ENCODE assay signal across 17 cellular contexts in the genomic region with DNA sequence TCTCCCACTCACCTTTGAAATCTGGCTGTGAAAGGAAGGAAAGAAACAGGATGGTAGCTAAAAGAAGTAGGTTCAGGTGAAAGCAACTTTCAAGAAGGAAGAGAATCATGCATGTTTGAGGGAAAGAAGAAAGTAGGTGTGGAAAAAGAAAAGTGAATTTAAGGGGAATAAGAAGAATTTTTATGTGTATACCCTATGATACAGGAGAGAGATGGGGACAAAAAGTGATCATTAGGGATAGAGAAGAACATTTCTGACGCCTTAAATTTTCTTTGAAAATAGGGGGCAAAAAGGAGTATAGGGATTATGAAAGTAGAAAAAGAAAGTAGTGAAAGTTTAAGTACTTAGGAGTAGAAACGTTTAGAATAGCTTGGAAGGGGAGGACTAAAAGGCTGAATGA. TPM values are rescaled to one million over a fixed set of nuclear protein-coding genes. Genes with fewer than 3 reads are reported as not detected.
A peak's percentile ranks its signal among the peaks of the same experiment; 100 is the strongest.
DNase-seq lines count a peak whose midpoint lies in the region; ATAC-seq and TF ChIP-seq lines count a peak whose summit lies in the region.
"Had no signal": no experiment of that assay in that cellular context is flagged by ENCODE, and none has a peak within 500 bp of the region (broad histone marks: within the 10 kb centered on the region; RNA-seq: fewer than 3 reads in every experiment).

No MANE protein-coding gene starts in this region.

- no peak for TF ChIP-seq CTCF in CD8-positive, alpha-beta T cell (IDR thresholded peaks at IDR 0.05)
- TF ChIP-seq CTCF in nephron progenitor cell (IDR thresholded peaks at IDR 0.05) (no peak), mesothelial cell of epicardium (IDR thresholded peaks at IDR 0.05; ENCODE audit: unreplicated experiment) (no peak)

- H3K36me3 ChIP-seq in CD8-positive, alpha-beta T cell (ENCODE audit: insufficient read depth, low read length): peaks cover 3% of the 10 kb centered on the region

- peaks cover 59% of the 10 kb centered on the region for H3K36me3 Mint-ChIP-seq in activated CD4-positive, alpha-beta memory T cell treated with anti-CD3 and anti-CD28 coated beads for 36 hours
- peaks cover 73% of the 10 kb centered on the region for H3K36me3 Mint-ChIP-seq in activated CD4-positive, alpha-beta memory T cell treated with anti-CD3 and anti-CD28 coated beads, Interleukin-2, amount 10 ng/mL, durations not matched to agents 7 days and 5 days (ENCODE audit: low read depth)
- H3K36me3 Mint-ChIP-seq in CD8-positive, alpha-beta T cell: peaks cover 79% of the 10 kb centered on the region
- H3K36me3 Mint-ChIP-seq in activated T-helper 2 cell treated with anti-CD3 and anti-CD28 coated beads, Interferon-gamma antibody, Interleukin-2, Interleukin-4, amounts not matched to agents 10 μg/mL and 5 μg/mL and 100 μg/mL, durations not matched to agents 14 hours and 24 hours and 36 hours (ENCODE audit: low read depth): peaks cover 77% of the 10 kb centered on the region
- H3K36me3 Mint-ChIP-seq in nephron progenitor cell (ENCODE audit: low read depth): peaks cover 80% of the 10 kb centered on the region
- peaks cover 48% of the 10 kb centered on the region for H3K36me3 Mint-ChIP-seq in mesothelial cell of epicardium

- H3K4me3 ChIP-seq in CD8-positive, alpha-beta T cell (ENCODE audit: low read depth, low read length): no peak overlapping the region
- H3K4me3 ChIP-seq: BLaER1 treated with 17β-estradiol and CSF1 and Interleukin-3, amounts not matched to agents 10 nM and 100 nM; GM23248 had no signal

- H3K27ac ChIP-seq in CD8-positive, alpha-beta T cell (ENCODE audit: low read depth, low read length): no peak overlapping the region
- H3K27ac ChIP-seq: BLaER1 treated with 17β-estradiol and CSF1 and Interleukin-3, amounts not matched to agents 10 nM and 100 nM; GM23248 had no signal

- ATAC-seq in CD8-positive, alpha-beta T cell: no peak
- ATAC-seq: HCT116 had no signal

- POLR2A ChIA-PET in activated CD4-positive, alpha-beta memory T cell treated with anti-CD3 and anti-CD28 coated beads for 36 hours (lab: Charles Lee): no interaction called here
- POLR2A ChIA-PET in activated CD4-positive, alpha-beta memory T cell treated with anti-CD3 and anti-CD28 coated beads, Interleukin-2, amount 10 ng/mL, durations not matched to agents 7 days and 5 days (lab: Charles Lee): interaction anchor here (2.3 kb wide), 1 partner anchor 15 kb away, joined by 12 read pairs; a partner anchor contains a TSS
- POLR2A ChIA-PET in CD8-positive, alpha-beta T cell (lab: Charles Lee): no interaction called here

- H3K27me3 ChIP-seq in CD8-positive, alpha-beta T cell (ENCODE audit: insufficient read depth, low read length): no peaks in the 10 kb centered on the region
- H3K27me3 ChIP-seq: BLaER1 treated with 17β-estradiol and CSF1 and Interleukin-3, amounts not matched to agents 10 nM and 100 nM had no signal

- H3K27ac Mint-ChIP-seq in activated CD4-positive, alpha-beta memory T cell treated with anti-CD3 and anti-CD28 coated beads for 36 hours: peak overlapping the region; percentile 13
- H3K27ac Mint-ChIP-seq in activated CD4-positive, alpha-beta memory T cell treated with anti-CD3 and anti-CD28 coated beads, Interleukin-2, amount 10 ng/mL, durations not matched to agents 7 days and 5 days: no peak overlapping the region
- peak overlapping the region; percentile 28 for H3K27ac Mint-ChIP-seq in CD8-positive, alpha-beta T cell
- peak overlapping the region; percentile 4 for H3K27ac Mint-ChIP-seq in activated T-helper 2 cell treated with anti-CD3 and anti-CD28 coated beads, Interferon-gamma antibody, Interleukin-2, Interleukin-4, amounts not matched to agents 10 μg/mL and 5 μg/mL and 100 μg/mL, durations not matched to agents 14 hours and 24 hours and 36 hours
- H3K27ac Mint-ChIP-seq in nephron progenitor cell: peak overlapping the region; percentile 4
- no peak overlapping the region for H3K27ac Mint-ChIP-seq in mesothelial cell of epicardium
- H3K27ac Mint-ChIP-seq: CD4-positive, alpha-beta T cell had no signal

- CTCF ChIA-PET in activated CD4-positive, alpha-beta memory T cell treated with anti-CD3 and anti-CD28 coated beads for 36 hours (lab: Charles Lee): no interaction called here
- CTCF ChIA-PET in activated CD4-positive, alpha-beta memory T cell treated with anti-CD3 and anti-CD28 coated beads, Interleukin-2, amount 10 ng/mL, durations not matched to agents 7 days and 5 days (lab: Charles Lee): no interaction called here
- CTCF ChIA-PET in CD8-positive, alpha-beta T cell (lab: Charles Lee): no interaction called here

- no peaks in the 10 kb centered on the region for H3K27me3 Mint-ChIP-seq in activated CD4-positive, alpha-beta memory T cell treated with anti-CD3 and anti-CD28 coated beads for 36 hours
- no peaks in the 10 kb centered on the region for H3K27me3 Mint-ChIP-seq in activated CD4-positive, alpha-beta memory T cell treated with anti-CD3 and anti-CD28 coated beads, Interleukin-2, amount 10 ng/mL, durations not matched to agents 7 days and 5 days
- no peaks in the 10 kb centered on the region for H3K27me3 Mint-ChIP-seq in CD8-positive, alpha-beta T cell (ENCODE audit: low read depth)
- no peaks in the 10 kb centered on the region for H3K27me3 Mint-ChIP-seq in activated T-helper 2 cell treated with anti-CD3 and anti-CD28 coated beads, Interferon-gamma antibody, Interleukin-2, Interleukin-4, amounts not matched to agents 10 μg/mL and 5 μg/mL and 100 μg/mL, durations not matched to agents 14 hours and 24 hours and 36 hours (ENCODE audit: low read depth)
- peaks cover 3% of the 10 kb centered on the region for H3K27me3 Mint-ChIP-seq in nephron progenitor cell (ENCODE audit: low read depth, poor library complexity)
- H3K27me3 Mint-ChIP-seq in mesothelial cell of epicardium (ENCODE audit: low read depth): no peaks in the 10 kb centered on the region
- H3K27me3 Mint-ChIP-seq: CD4-positive, alpha-beta T cell had no signal

- peaks cover 11% of the 10 kb centered on the region for H3K4me1 Mint-ChIP-seq in activated CD4-positive, alpha-beta memory T cell treated with anti-CD3 and anti-CD28 coated beads for 36 hours (ENCODE audit: low read depth)
- no peaks in the 10 kb centered on the region for H3K4me1 Mint-ChIP-seq in activated CD4-positive, alpha-beta memory T cell treated with anti-CD3 and anti-CD28 coated beads, Interleukin-2, amount 10 ng/mL, durations not matched to agents 7 days and 5 days
- H3K4me1 Mint-ChIP-seq in CD8-positive, alpha-beta T cell (ENCODE audit: low read depth): no peaks in the 10 kb centered on the region
- peaks cover 6% of the 10 kb centered on the region for H3K4me1 Mint-ChIP-seq in activated T-helper 2 cell treated with anti-CD3 and anti-CD28 coated beads, Interferon-gamma antibody, Interleukin-2, Interleukin-4, amounts not matched to agents 10 μg/mL and 5 μg/mL and 100 μg/mL, durations not matched to agents 14 hours and 24 hours and 36 hours (ENCODE audit: low read depth)
- H3K4me1 Mint-ChIP-seq in nephron progenitor cell (no peaks in the 10 kb centered on the region), mesothelial cell of epicardium (no peaks in the 10 kb centered on the region)

- intact Hi-C loops in activated CD4-positive, alpha-beta memory T cell treated with anti-CD3 and anti-CD28 coated beads for 36 hours (cut with micrococcal nuclease): no loop called here
- intact Hi-C loops in CD8-positive, alpha-beta T cell (cut with DNase I, micrococcal nuclease): no loop called here
- intact Hi-C loops in activated T-helper 2 cell treated with anti-CD3 and anti-CD28 coated beads, Interferon-gamma antibody, Interleukin-2, Interleukin-4, amounts not matched to agents 10 μg/mL and 5 μg/mL and 100 μg/mL, durations not matched to agents 14 hours and 24 hours and 36 hours (cut with micrococcal nuclease): no loop called here

- H3K4me3 Mint-ChIP-seq in activated CD4-positive, alpha-beta memory T cell treated with anti-CD3 and anti-CD28 coated beads for 36 hours: no peak overlapping the region
- no peak overlapping the region for H3K4me3 Mint-ChIP-seq in activated CD4-positive, alpha-beta memory T cell treated with anti-CD3 and anti-CD28 coated beads, Interleukin-2, amount 10 ng/mL, durations not matched to agents 7 days and 5 days
- no peak overlapping the region for H3K4me3 Mint-ChIP-seq in CD8-positive, alpha-beta T cell
- H3K4me3 Mint-ChIP-seq in activated T-helper 2 cell treated with anti-CD3 and anti-CD28 coated beads, Interferon-gamma antibody, Interleukin-2, Interleukin-4, amounts not matched to agents 10 μg/mL and 5 μg/mL and 100 μg/mL, durations not matched to agents 14 hours and 24 hours and 36 hours (ENCODE audit: low read depth): no peak overlapping the region
- no peak overlapping the region for H3K4me3 Mint-ChIP-seq in nephron progenitor cell
- H3K4me3 Mint-ChIP-seq in mesothelial cell of epicardium: no peak overlapping the region
- H3K4me3 Mint-ChIP-seq: CD4-positive, alpha-beta T cell had no signal

- peaks cover 6% of the 10 kb centered on the region for H3K9me3 Mint-ChIP-seq in activated CD4-positive, alpha-beta memory T cell treated with anti-CD3 and anti-CD28 coated beads for 36 hours
- H3K9me3 Mint-ChIP-seq in activated CD4-positive, alpha-beta memory T cell treated with anti-CD3 and anti-CD28 coated beads, Interleukin-2, amount 10 ng/mL, durations not matched to agents 7 days and 5 days: no peaks in the 10 kb centered on the region
- peaks cover 6% of the 10 kb centered on the region for H3K9me3 Mint-ChIP-seq in CD8-positive, alpha-beta T cell
- H3K9me3 Mint-ChIP-seq in activated T-helper 2 cell treated with anti-CD3 and anti-CD28 coated beads, Interferon-gamma antibody, Interleukin-2, Interleukin-4, amounts not matched to agents 10 μg/mL and 5 μg/mL and 100 μg/mL, durations not matched to agents 14 hours and 24 hours and 36 hours: peaks cover 3% of the 10 kb centered on the region
- peaks cover 8% of the 10 kb centered on the region for H3K9me3 Mint-ChIP-seq in nephron progenitor cell
- H3K9me3 Mint-ChIP-seq in mesothelial cell of epicardium: peaks cover 7% of the 10 kb centered on the region
- H3K9me3 Mint-ChIP-seq: CD4-positive, alpha-beta T cell had no signal

- H3K4me1 ChIP-seq in CD8-positive, alpha-beta T cell (ENCODE audit: insufficient read depth, low read length): no peaks in the 10 kb centered on the region
- H3K4me1 ChIP-seq: BLaER1 treated with 17β-estradiol and CSF1 and Interleukin-3, amounts not matched to agents 10 nM and 100 nM had no signal

- H3K9me3 ChIP-seq in CD8-positive, alpha-beta T cell (ENCODE audit: low read length): no peaks in the 10 kb centered on the region

- no peak for DNase-seq in activated CD4-positive, alpha-beta memory T cell treated with anti-CD3 and anti-CD28 coated beads for 36 hours
- no peak for DNase-seq in activated CD4-positive, alpha-beta memory T cell treated with anti-CD3 and anti-CD28 coated beads, Interleukin-2, amount 10 ng/mL, durations not matched to agents 7 days and 5 days
- no peak for DNase-seq in CD8-positive, alpha-beta T cell
- no peak for DNase-seq in activated T-helper 2 cell treated with anti-CD3 and anti-CD28 coated beads, Interferon-gamma antibody, Interleukin-2, Interleukin-4, amounts not matched to agents 10 μg/mL and 5 μg/mL and 100 μg/mL, durations not matched to agents 14 hours and 24 hours and 36 hours (ENCODE audit: low spot score)
- DNase-seq in nephron progenitor cell (no peak), mesothelial cell of epicardium (ENCODE audit: low spot score in 2 of 2, unreplicated experiment in 2 of 2) (no peak), SK-N-DZ (ENCODE audit: low spot score) (no peak)
- DNase-seq: ACHN; CD4-positive, alpha-beta T cell; COR-L47; DMS153; DMS79 treated with DMSO at 0.1 percent for 48 hours; EL; GM23248 had no signal

RNA-seq across cellular contexts. Expression of a gene that starts 15.2 kb away (rescaled TPM):
- 10 to 100 TPM; 29.2 to 29.3 TPM for total RNA-seq in activated CD4-positive, alpha-beta memory T cell treated with anti-CD3 and anti-CD28 coated beads for 36 hours
- total RNA-seq in activated CD4-positive, alpha-beta memory T cell treated with anti-CD3 and anti-CD28 coated beads, Interleukin-2, amount 10 ng/mL, durations not matched to agents 7 days and 5 days: 10 to 100 TPM; 39.5 to 42.4 TPM
- total RNA-seq in CD8-positive, alpha-beta T cell: 10 to 100 TPM; 25.0 to 27.0 TPM
- 37.4 and 43.0 TPM in 2 replicates for total RNA-seq in activated T-helper 2 cell treated with anti-CD3 and anti-CD28 coated beads, Interferon-gamma antibody, Interleukin-2, Interleukin-4, amounts not matched to agents 10 μg/mL and 5 μg/mL and 100 μg/mL, durations not matched to agents 14 hours and 24 hours and 36 hours
- total RNA-seq in mesothelial cell of epicardium: 49.9 to 58.9 TPM (median 54.3 TPM) in 3 replicates
- 47.5 and 50.3 TPM in 2 replicates for polyA plus RNA-seq in SK-N-DZ (2014; cell fraction: cytosol; rRNA removed)
- polyA plus RNA-seq in SK-N-DZ (2014; cell fraction: nucleus; rRNA removed): 35.9 and 53.0 TPM in 2 replicates

RNA-seq across cellular contexts. Expression of a gene that starts 15.2 kb away (rescaled TPM):
- 10 to 100 TPM; 34.8 to 39.9 TPM for total RNA-seq in activated CD4-positive, alpha-beta memory T cell treated with anti-CD3 and anti-CD28 coated beads for 36 hours
- 10 to 100 TPM; 65.1 to 70.2 TPM for total RNA-seq in activated CD4-positive, alpha-beta memory T cell treated with anti-CD3 and anti-CD28 coated beads, Interleukin-2, amount 10 ng/mL, durations not matched to agents 7 days and 5 days
- 10 to 100 TPM; 51.1 to 59.6 TPM for total RNA-seq in CD8-positive, alpha-beta T cell
- total RNA-seq in activated T-helper 2 cell treated with anti-CD3 and anti-CD28 coated beads, Interferon-gamma antibody, Interleukin-2, Interleukin-4, amounts not matched to agents 10 μg/mL and 5 μg/mL and 100 μg/mL, durations not matched to agents 14 hours and 24 hours and 36 hours: 50.4 and 55.0 TPM in 2 replicates
- total RNA-seq in mesothelial cell of epicardium: 63.9 to 66.9 TPM (median 66.6 TPM) in 3 replicates
- polyA plus RNA-seq in SK-N-DZ (2014; cell fraction: cytosol; rRNA removed): 13.7 and 13.8 TPM in 2 replicates
- polyA plus RNA-seq in SK-N-DZ (2014; cell fraction: nucleus; rRNA removed): 27.3 and 39.6 TPM in 2 replicates

RNA-seq across cellular contexts. Expression of a gene that starts 51.6 kb away (rescaled TPM):
- not detected for total RNA-seq in activated CD4-positive, alpha-beta memory T cell treated with anti-CD3 and anti-CD28 coated beads for 36 hours
- not detected for total RNA-seq in activated CD4-positive, alpha-beta memory T cell treated with anti-CD3 and anti-CD28 coated beads, Interleukin-2, amount 10 ng/mL, durations not matched to agents 7 days and 5 days
- not detected for total RNA-seq in CD8-positive, alpha-beta T cell
- 0.09 TPM in 1 of 2 replicates, not detected in the other for total RNA-seq in activated T-helper 2 cell treated with anti-CD3 and anti-CD28 coated beads, Interferon-gamma antibody, Interleukin-2, Interleukin-4, amounts not matched to agents 10 μg/mL and 5 μg/mL and 100 μg/mL, durations not matched to agents 14 hours and 24 hours and 36 hours
- total RNA-seq in mesothelial cell of epicardium: 0.42 to 0.51 TPM (median 0.50 TPM) in 3 replicates
- polyA plus RNA-seq in SK-N-DZ (2014; cell fraction: cytosol; rRNA removed): not detected in 2 replicates
- 0.10 and 0.47 TPM in 2 replicates for polyA plus RNA-seq in SK-N-DZ (2014; cell fraction: nucleus; rRNA removed)
- total RNA-seq: A172; CD4-positive, alpha-beta T cell; GM23248 had no signal
- polyA plus RNA-seq: GM23248 had no signal

Comparison
In these comparisons a context has a peak if more than half of its experiments do, and no peak if none do; other contexts are left out.
1. H3K27ac Mint-ChIP-seq: peak in activated CD4-positive, alpha-beta memory T cell treated with anti-CD3 and anti-CD28 coated beads for 36 hours (single experiment), CD8-positive, alpha-beta T cell (single experiment), activated T-helper 2 cell treated with anti-CD3 and anti-CD28 coated beads, Interferon-gamma antibody, Interleukin-2, Interleukin-4, amounts not matched to agents 10 μg/mL and 5 μg/mL and 100 μg/mL, durations not matched to agents 14 hours and 24 hours and 36 hours (single experiment) and nephron progenitor cell (single experiment); none in activated CD4-positive, alpha-beta memory T cell treated with anti-CD3 and anti-CD28 coated beads, Interleukin-2, amount 10 ng/mL, durations not matched to agents 7 days and 5 days (single experiment) and mesothelial cell of epicardium (single experiment).